Comparison of ENCODE assay signal across 8 cellular contexts in the genomic region with DNA sequence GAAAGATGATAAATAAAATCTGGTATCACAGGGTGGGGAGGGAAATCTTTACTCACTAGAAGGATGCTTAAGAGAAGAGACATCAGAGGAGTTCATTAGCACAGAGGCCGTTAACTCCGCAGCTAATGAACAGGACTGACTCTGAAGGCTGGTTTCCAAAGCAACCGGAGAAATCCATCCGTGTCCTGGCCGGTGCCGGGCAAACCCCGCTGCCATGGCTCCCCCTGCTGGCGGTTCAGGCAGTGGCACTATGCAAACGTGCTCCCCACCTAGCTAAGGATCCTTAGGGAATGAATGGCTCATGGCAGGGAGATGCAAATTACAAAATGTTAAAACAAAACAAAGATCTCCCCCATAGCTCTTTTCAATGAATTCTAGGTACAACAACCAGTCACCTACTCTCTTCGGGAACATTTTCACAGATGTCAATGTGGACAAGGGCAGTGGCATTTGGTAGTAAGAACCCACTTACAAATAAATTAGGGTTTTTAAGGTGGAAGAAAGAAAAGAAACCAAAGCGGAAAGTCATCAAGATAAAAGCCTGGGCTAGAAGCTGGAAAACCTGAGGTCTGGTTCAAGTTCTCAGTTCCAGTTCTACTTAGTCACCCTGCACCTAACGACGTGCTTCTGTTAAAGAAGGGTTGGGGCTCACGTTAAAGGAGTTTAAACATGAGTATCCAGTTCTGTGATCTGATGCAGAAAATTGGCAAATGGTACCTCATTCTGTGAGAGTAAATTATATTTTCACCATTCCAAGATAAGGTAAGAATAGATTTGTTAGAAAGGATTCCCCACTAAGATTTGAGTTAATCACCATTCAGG.
A peak's percentile ranks its signal among the peaks of the same experiment; 100 is the strongest.
DNase-seq lines count a peak whose midpoint lies in the region; ATAC-seq and TF ChIP-seq lines count a peak whose summit lies in the region.

No MANE protein-coding gene starts in this region.

- TF ChIP-seq RAD21 in liver (IDR thresholded peaks at IDR 0.05): peak; percentile 84 to 91

- WGBS in liver: 31% methylated on average over 14 of the region's 14 CpGs

- no peaks in the 10 kb centered on the region for H3K27me3 ChIP-seq in colonic mucosa
- no peaks in the 10 kb centered on the region for H3K27me3 ChIP-seq in liver (ENCODE audit: control insufficient read depth in 4 of 4, insufficient read depth in 4 of 4, low read length in 3 of 4)

- H3K4me3 ChIP-seq in colonic mucosa: no peak overlapping the region
- no peak overlapping the region for H3K4me3 ChIP-seq in liver (ENCODE audit: low read depth in 1 of 3, low read length in 3 of 3)

- CTCF ChIA-PET in activated CD4-positive, alpha-beta T cell treated with anti-CD3 and anti-CD28 coated beads for 36 hours (lab: Charles Lee): interaction anchor here (0.6 to 3.1 kb wide), 22 partner anchors 10 to 1130 kb away, joined by 3 to 29 read pairs (median 4); no protein-coding TSS in a partner anchor

- TF ChIP-seq CTCF in colonic mucosa (IDR thresholded peaks at IDR 0.05) (peak; percentile 89), liver (IDR thresholded peaks at IDR 0.05; ENCODE audit: low read depth, low read length, missing input control) (peak; percentile 87)

- no peak overlapping the region for H3K27ac Mint-ChIP-seq in activated CD4-positive, alpha-beta T cell treated with anti-CD3 and anti-CD28 coated beads for 36 hours

- POLR2A ChIA-PET in activated CD4-positive, alpha-beta T cell treated with anti-CD3 and anti-CD28 coated beads for 36 hours (lab: Charles Lee): no interaction called here

- H3K27ac ChIP-seq in colonic mucosa (no peak overlapping the region), liver (ENCODE audit: low read depth in 1 of 2, low read length in 2 of 2) (no peak overlapping the region)

- peaks cover 6% of the 10 kb centered on the region for H3K4me1 Mint-ChIP-seq in activated CD4-positive, alpha-beta T cell treated with anti-CD3 and anti-CD28 coated beads for 36 hours

- H3K4me1 ChIP-seq in colonic mucosa (no peaks in the 10 kb centered on the region), liver (ENCODE audit: control insufficient read depth in 4 of 4, insufficient read depth in 4 of 4, low read length in 3 of 4) (no peaks in the 10 kb centered on the region)

- peak; percentile 74 for ATAC-seq in GM21619 (IDR thresholded peaks at IDR 0.05; ENCODE audit: unreplicated experiment)
- ATAC-seq in activated CD4-positive, alpha-beta T cell treated with anti-CD3 and anti-CD28 coated beads for 36 hours: peak; percentile 71

- peaks cover 3% of the 10 kb centered on the region for H3K36me3 ChIP-seq in colonic mucosa
- peaks cover 2 to 38% (median 21%) of the 10 kb centered on the region in 4 donors for H3K36me3 ChIP-seq in liver (ENCODE audit: control insufficient read depth in 4 of 4, insufficient read depth in 3 of 4, low read depth in 1 of 4, low read length in 3 of 4)

- peaks cover 11% of the 10 kb centered on the region for H3K36me3 Mint-ChIP-seq in activated CD4-positive, alpha-beta T cell treated with anti-CD3 and anti-CD28 coated beads for 36 hours (ENCODE audit: low read depth)

- intact Hi-C loops in activated CD4-positive, alpha-beta T cell treated with anti-CD3 and anti-CD28 coated beads for 36 hours (cut with DNase I, micrococcal nuclease): loop anchor here (1.0 to 2.0 kb wide), 6 partner anchors 26 to 120 kb away; no protein-coding TSS in a partner anchor
- intact Hi-C loops in colonic mucosa (cut with DNase I): no loop called here

- no peaks in the 10 kb centered on the region for H3K9me3 Mint-ChIP-seq in activated CD4-positive, alpha-beta T cell treated with anti-CD3 and anti-CD28 coated beads for 36 hours (ENCODE audit: low read depth)

- no peaks in the 10 kb centered on the region for H3K27me3 Mint-ChIP-seq in activated CD4-positive, alpha-beta T cell treated with anti-CD3 and anti-CD28 coated beads for 36 hours

- no peak overlapping the region for H3K4me3 Mint-ChIP-seq in activated CD4-positive, alpha-beta T cell treated with anti-CD3 and anti-CD28 coated beads for 36 hours

- H3K9ac ChIP-seq in colonic mucosa (ENCODE audit: low read depth in 2 of 2, low read length in 2 of 2): no peak overlapping the region
- no peak overlapping the region for H3K9ac ChIP-seq in liver (ENCODE audit: low read depth in 1 of 2, low read length in 2 of 2)

- no peaks in the 10 kb centered on the region for H3K9me3 ChIP-seq in colonic mucosa
- no peaks in the 10 kb centered on the region for H3K9me3 ChIP-seq in liver (ENCODE audit: control insufficient read depth in 4 of 4, low read length in 3 of 4)

- DNase-seq in DMS114 treated with DMSO at 0.1 percent for 48 hours (lab: John Stamatoyannopoulos, UW; ENCODE audit: unreplicated experiment) (peak; percentile 58), NCI-H146 (lab: John Stamatoyannopoulos, UW) (peak; percentile 75), colonic mucosa (peak; percentile 79), mesenteric fat pad (ENCODE audit: low spot score) (no peak)
- DNase-seq in activated CD4-positive, alpha-beta T cell treated with anti-CD3 and anti-CD28 coated beads for 36 hours: peak; percentile 83
- peak; percentile 6 to 51 (median 18) for DNase-seq in stimulated activated CD4-positive, alpha-beta T cell treated with anti-CD3 and anti-CD28 coated beads, TNF-alpha, amount 100 ng/mL, for 1 hour (ENCODE audit: low read depth in 3 of 3, low spot score in 1 of 3)

TF ChIP-seq in liver, 16 proteins besides CTCF, POLR2A, EP300 and RAD21:
- peak; percentile 82 to 88 for TF ChIP-seq RXRA (IDR thresholded peaks at IDR 0.05)
- TF ChIP-seq FOXA1 (IDR thresholded peaks at IDR 0.05): no peak
